ENCODE assay signal across 17 cellular contexts in genomic region chr18:56538756-56539155, GRCh38.
DNase-seq lines count a peak whose midpoint lies in the region; ATAC-seq and TF ChIP-seq lines count a peak whose summit lies in the region.
"Had no signal": no experiment of that assay in that cellular context is flagged by ENCODE, and none has a peak within 500 bp of the region (broad histone marks: within the 10 kb centered on the region; RNA-seq: fewer than 3 reads in every experiment).

No MANE protein-coding gene starts in this region.

- peaks cover 11% of the 10 kb centered on the region for H3K4me1 Mint-ChIP-seq in CD14-positive monocyte

- intact Hi-C loops in CD14-positive monocyte (cut with micrococcal nuclease), result no loop called here
- intact Hi-C loops in colonic mucosa (cut with DNase I), result no loop called here

- no peak for ATAC-seq in GM19397 (IDR thresholded peaks at IDR 0.05; ENCODE audit: unreplicated experiment)
- ATAC-seq: CD8-positive, alpha-beta T cell had no signal

- H3K36me3 Mint-ChIP-seq in CD14-positive monocyte, result no peaks in the 10 kb centered on the region
- H3K36me3 Mint-ChIP-seq: CD8-positive, alpha-beta T cell had no signal

- no peak overlapping the region for H3K27ac Mint-ChIP-seq in CD14-positive monocyte
- H3K27ac Mint-ChIP-seq: CD8-positive, alpha-beta T cell had no signal

- H3K36me3 ChIP-seq in adipocyte (ENCODE audit: control insufficient read depth, insufficient read depth, low read length, severe bottlenecking), result no peaks in the 10 kb centered on the region
- H3K36me3 ChIP-seq in colonic mucosa, result no peaks in the 10 kb centered on the region
- H3K36me3 ChIP-seq: BE2C had no signal

- no peaks in the 10 kb centered on the region for H3K27me3 ChIP-seq in adipocyte (replicated peaks; ENCODE audit: control insufficient read depth, insufficient read depth, low read length)
- H3K27me3 ChIP-seq in colonic mucosa, result no peaks in the 10 kb centered on the region
- H3K27me3 ChIP-seq: BE2C had no signal

- no peak overlapping the region for H3K27ac ChIP-seq in colonic mucosa

- H3K9ac ChIP-seq in adipocyte (ENCODE audit: low read length) (no peak overlapping the region), colonic mucosa (ENCODE audit: low read depth in 2 of 2, low read length in 2 of 2) (no peak overlapping the region)

- H3K27me3 Mint-ChIP-seq in CD14-positive monocyte (ENCODE audit: low read depth in 3 of 3), result no peaks in the 10 kb centered on the region

- H3K4me3 ChIP-seq in adipocyte (ENCODE audit: low read length) (no peak overlapping the region), colonic mucosa (no peak overlapping the region)

- DNase-seq in AG20443 (ENCODE audit: low spot score), result peak; percentile 65
- DNase-seq in HCEC 1CT, result peak; percentile 4
- DNase-seq in adipocyte (ENCODE audit: low read depth), result peak; percentile 16
- peak; percentile 7 for DNase-seq in kidney tubule cell (ENCODE audit: low spot score)
- no peak for DNase-seq in CD14-positive monocyte (ENCODE audit: low spot score)
- DNase-seq in T-helper 9 cell, result no peak
- DNase-seq in colonic mucosa, result no peak
- DNase-seq: BE2C; CD8-positive, alpha-beta T cell; DMS79 treated with DMSO at 0.1 percent for 48 hours; GDM1; H7; KBM-7; NCI-H1092; NCI-H2227 treated with DMSO at 0.1 percent for 48 hours; NCI-H524 had no signal

- TF ChIP-seq CTCF in CD14-positive monocyte (IDR thresholded peaks at IDR 0.05) (no peak), colonic mucosa (IDR thresholded peaks at IDR 0.05) (no peak)

- peaks cover 0 to 5% (median 0%) of the 10 kb centered on the region in 7 donors for H3K9me3 Mint-ChIP-seq in CD14-positive monocyte
- H3K9me3 Mint-ChIP-seq: CD8-positive, alpha-beta T cell had no signal

- no peaks in the 10 kb centered on the region for H3K4me1 ChIP-seq in adipocyte (ENCODE audit: control insufficient read depth, insufficient read depth, low read length)
- no peaks in the 10 kb centered on the region for H3K4me1 ChIP-seq in colonic mucosa
- H3K4me1 ChIP-seq: BE2C had no signal

- H3K9me3 ChIP-seq in adipocyte (ENCODE audit: control insufficient read depth, low read length) (no peaks in the 10 kb centered on the region), colonic mucosa (no peaks in the 10 kb centered on the region)
- H3K9me3 ChIP-seq: BE2C had no signal

- H3K4me3 Mint-ChIP-seq in CD14-positive monocyte, result no peak overlapping the region
- H3K4me3 Mint-ChIP-seq: CD8-positive, alpha-beta T cell had no signal

Comparison
In these comparisons a context has a peak if more than half of its experiments do, and no peak if none do; other contexts are left out.
1. DNase-seq: peak in AG20443 (single experiment), HCEC 1CT (single experiment), adipocyte (single experiment) and kidney tubule cell (single experiment); none in CD14-positive monocyte (single experiment), T-helper 9 cell (single experiment) and colonic mucosa (single experiment).